ENCODE assay signal across 1 cellular context in the genomic region with DNA sequence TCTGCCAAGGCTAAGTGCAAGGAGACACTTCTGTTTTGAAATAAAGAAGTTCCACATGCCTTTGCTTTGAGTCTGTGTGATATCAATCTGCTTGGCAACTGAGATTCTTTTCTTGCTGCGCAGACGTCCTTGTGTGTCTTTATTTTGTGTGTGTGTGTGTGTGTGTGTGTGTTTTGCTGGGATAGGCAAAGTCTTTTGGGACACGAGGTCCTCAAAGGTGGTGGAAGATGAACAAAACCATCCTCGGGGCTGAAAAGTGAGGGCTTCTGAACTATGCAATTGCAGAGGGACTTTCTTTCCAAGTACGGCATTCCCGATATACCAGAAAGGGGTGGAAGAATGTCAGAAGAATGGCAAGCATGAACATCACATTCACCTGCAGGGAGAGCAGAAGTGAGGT.
TF ChIP-seq lines count a peak whose summit lies in the region.

No MANE protein-coding gene starts in this region.

TF ChIP-seq in K562, 482 proteins besides CTCF, POLR2A, EP300 and RAD21:
- no peak for TF ChIP-seq NR0B1 (IDR thresholded peaks at IDR 0.05; ENCODE audit: partially characterized antibody)
- TF ChIP-seq TAF9B (IDR thresholded peaks at IDR 0.05; ENCODE audit: partially characterized antibody), result no peak
- no peak for TF ChIP-seq RBM22 (IDR thresholded peaks at IDR 0.05; ENCODE audit: low read depth, low read length, poor library complexity, severe bottlenecking)
- no peak for TF ChIP-seq RBM25 (IDR thresholded peaks at IDR 0.05; ENCODE audit: low read depth, low read length, severe bottlenecking)
- no peak for TF ChIP-seq RBM34 (IDR thresholded peaks at IDR 0.05; ENCODE audit: borderline replicate concordance, insufficient read depth, low read length)
- TF ChIP-seq ARID3A (IDR thresholded peaks at IDR 0.05; ENCODE audit: borderline replicate concordance, low read depth, low read length), result no peak
- TF ChIP-seq SMARCB1 (IDR thresholded peaks at IDR 0.05; ENCODE audit: insufficient read length, low read depth), result no peak
- TF ChIP-seq NFIC (IDR thresholded peaks at IDR 0.05), result no peak
- no peak for TF ChIP-seq ZNF561 (CRISPR knock-in tag; conservative IDR thresholded peaks at IDR 0.05)
- no peak for TF ChIP-seq ZNF354B (CRISPR knock-in tag; IDR thresholded peaks at IDR 0.05)
- TF ChIP-seq ATF6 (CRISPR knock-in tag; IDR thresholded peaks at IDR 0.05), result no peak
- TF ChIP-seq SIRT6 (IDR thresholded peaks at IDR 0.05; ENCODE audit: low read depth, low read length), result no peak
- TF ChIP-seq VEZF1 (CRISPR knock-in tag; IDR thresholded peaks at IDR 0.05), result no peak
- TF ChIP-seq PRMT5 (CRISPR knock-in tag; IDR thresholded peaks at IDR 0.05), result no peak
- TF ChIP-seq MAX (CRISPR knock-in tag; IDR thresholded peaks at IDR 0.05), result no peak
- no peak for TF ChIP-seq MCM2 (IDR thresholded peaks at IDR 0.05; ENCODE audit: low read depth)
- no peak for TF ChIP-seq MCM7 (IDR thresholded peaks at IDR 0.05)
